ENCODE assay signal across 9 cellular contexts in the genomic region with DNA sequence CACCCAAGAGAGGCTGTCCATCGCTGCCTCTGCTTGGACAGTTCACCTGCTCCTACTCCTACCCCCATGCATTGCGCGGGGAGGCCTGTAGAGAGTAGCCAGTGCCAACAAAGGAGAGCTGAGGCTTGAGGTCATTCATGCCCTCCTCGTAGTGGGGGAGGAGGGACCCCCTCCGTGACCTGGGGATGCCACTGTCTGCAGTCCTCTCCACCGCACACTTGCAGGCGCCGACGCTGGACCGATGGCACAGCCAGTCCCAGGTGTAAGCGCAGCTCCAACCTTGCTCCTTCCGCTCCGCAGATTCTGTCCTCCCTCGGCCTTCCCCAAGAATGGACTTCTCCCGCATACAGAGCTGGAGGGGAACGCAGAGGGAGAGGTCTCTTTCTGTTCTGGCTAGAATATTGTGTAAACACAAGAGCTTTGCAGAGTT. TPM values are rescaled to one million over a fixed set of nuclear protein-coding genes. Genes with fewer than 3 reads are reported as not detected.
DNase-seq lines count a peak whose midpoint lies in the region; FAIRE-seq and TF ChIP-seq lines count a peak whose summit lies in the region.
"Had no signal": no experiment of that assay in that cellular context is flagged by ENCODE, and none has a peak within 500 bp of the region (broad histone marks: within the 10 kb centered on the region; RNA-seq: fewer than 3 reads in every experiment).

No MANE protein-coding gene starts in this region.

- H3K4me2 ChIP-seq in astrocyte (ENCODE audit: low read length): peak overlapping the region; percentile 99

- H3K27ac ChIP-seq in astrocyte (ENCODE audit: low read depth, low read length) (peak overlapping the region; percentile 89), subcutaneous abdominal adipose tissue (ENCODE audit: low read depth, low read length) (peak overlapping the region; percentile 96)

- H3K4me1 ChIP-seq in astrocyte (ENCODE audit: insufficient read depth, low read length) (peaks cover 25% of the 10 kb centered on the region), subcutaneous abdominal adipose tissue (ENCODE audit: control insufficient read depth in 5 of 5, insufficient read depth in 5 of 5, low read length in 5 of 5) (peaks cover 2 to 60% (median 44%) of the 10 kb centered on the region in 5 donors)

- no peak for FAIRE-seq in astrocyte (lab: Jason Lieb, UNC)

- peaks cover 37% of the 10 kb centered on the region for H3K27me3 Mint-ChIP-seq in T-helper 1 cell treated with Interleukin-12 subunit alpha and Interleukin-12 subunit beta and Interleukin-4 antibody, amounts not matched to agents 30 μg/mL and 1 μg/mL, for 36 hours (ENCODE audit: low read depth)
- peaks cover 3% of the 10 kb centered on the region for H3K27me3 Mint-ChIP-seq in astrocyte (ENCODE audit: low read depth, unreplicated experiment)

- peak overlapping the region; percentile 97 for H3K9ac ChIP-seq in astrocyte (ENCODE audit: low read length)
- H3K9ac ChIP-seq in subcutaneous abdominal adipose tissue (ENCODE audit: low read length in 5 of 5): peak overlapping the region in 3 of 5 donors; percentile 15 to 80 (median 33)

- H4K20me1 ChIP-seq in astrocyte (ENCODE audit: insufficient read depth, low read length): peaks cover 36% of the 10 kb centered on the region

- H3K4me1 Mint-ChIP-seq in T-helper 1 cell treated with Interleukin-12 subunit alpha and Interleukin-12 subunit beta and Interleukin-4 antibody, amounts not matched to agents 30 μg/mL and 1 μg/mL, for 36 hours (ENCODE audit: low read depth): peaks cover 19% of the 10 kb centered on the region
- H3K4me1 Mint-ChIP-seq in astrocyte (ENCODE audit: low read depth, unreplicated experiment): peaks cover 17% of the 10 kb centered on the region

- TF ChIP-seq CTCF in astrocyte (IDR thresholded peaks at IDR 0.05; ENCODE audit: insufficient read depth, low read depth, low read length): no peak

- peaks cover 14% of the 10 kb centered on the region for H3K36me3 Mint-ChIP-seq in T-helper 1 cell treated with Interleukin-12 subunit alpha and Interleukin-12 subunit beta and Interleukin-4 antibody, amounts not matched to agents 30 μg/mL and 1 μg/mL, for 36 hours (ENCODE audit: low read depth)
- H3K36me3 Mint-ChIP-seq in astrocyte (ENCODE audit: low read depth, unreplicated experiment): peaks cover 10% of the 10 kb centered on the region

- H3K36me3 ChIP-seq in astrocyte (ENCODE audit: insufficient read depth, low read length) (peaks cover 7% of the 10 kb centered on the region), subcutaneous abdominal adipose tissue (ENCODE audit: control insufficient read depth in 5 of 5, insufficient read depth in 5 of 5, low read length in 5 of 5) (peaks cover 0 to 16% (median 14%) of the 10 kb centered on the region in 5 donors)

- H3K4me3 Mint-ChIP-seq in T-helper 1 cell treated with Interleukin-12 subunit alpha and Interleukin-12 subunit beta and Interleukin-4 antibody, amounts not matched to agents 30 μg/mL and 1 μg/mL, for 36 hours: peak overlapping the region; percentile 72
- peak overlapping the region; percentile 92 for H3K4me3 Mint-ChIP-seq in astrocyte (ENCODE audit: unreplicated experiment)

- DNase-seq in T-helper 1 cell (no peak), astrocyte (ENCODE audit: low read depth) (no peak), H4 (ENCODE audit: low spot score) (no peak), cerebellar nuclear complex (lab: John Stamatoyannopoulos, UW) (no peak)
- no peak for DNase-seq in activated CD4-positive, CD25-positive, alpha-beta regulatory T cell treated with anti-CD3 and anti-CD28 coated beads, Interleukin-2, amount 50 U/mL, for 72 hours

- peaks cover 43% of the 10 kb centered on the region for H3K79me2 ChIP-seq in astrocyte (ENCODE audit: insufficient read depth, low read length)

- H3K27ac Mint-ChIP-seq in T-helper 1 cell treated with Interleukin-12 subunit alpha and Interleukin-12 subunit beta and Interleukin-4 antibody, amounts not matched to agents 30 μg/mL and 1 μg/mL, for 36 hours: peak overlapping the region; percentile 34
- peak overlapping the region; percentile 75 for H3K27ac Mint-ChIP-seq in astrocyte (ENCODE audit: unreplicated experiment)

- no peaks in the 10 kb centered on the region for H3K9me3 ChIP-seq in astrocyte (ENCODE audit: insufficient read depth, low read depth, low read length)
- H3K9me3 ChIP-seq in iPS-18c (ENCODE audit: control insufficient read depth, insufficient read depth, low read length): no peaks in the 10 kb centered on the region
- no peaks in the 10 kb centered on the region for H3K9me3 ChIP-seq in subcutaneous abdominal adipose tissue (ENCODE audit: control insufficient read depth in 5 of 5, low read length in 5 of 5)

- H3K4me3 ChIP-seq in astrocyte (ENCODE audit: insufficient read depth, low read depth, low read length): peak overlapping the region; percentile 96
- H3K4me3 ChIP-seq in iPS-18c (ENCODE audit: insufficient read depth, low read depth, low read length): peak overlapping the region; percentile 78
- H3K4me3 ChIP-seq in subcutaneous abdominal adipose tissue (ENCODE audit: low read depth in 1 of 5, low read length in 5 of 5): peak overlapping the region; percentile 59 to 92 (median 88)

- H3K9me3 Mint-ChIP-seq in T-helper 1 cell treated with Interleukin-12 subunit alpha and Interleukin-12 subunit beta and Interleukin-4 antibody, amounts not matched to agents 30 μg/mL and 1 μg/mL, for 36 hours: no peaks in the 10 kb centered on the region
- no peaks in the 10 kb centered on the region for H3K9me3 Mint-ChIP-seq in astrocyte (ENCODE audit: unreplicated experiment)

- H3K27me3 ChIP-seq in astrocyte (ENCODE audit: insufficient read depth, low read length): no peaks in the 10 kb centered on the region
- H3K27me3 ChIP-seq in subcutaneous abdominal adipose tissue (ENCODE audit: control insufficient read depth in 5 of 5, insufficient read depth in 4 of 5, low read length in 5 of 5): no peaks in the 10 kb centered on the region

- H2AFZ ChIP-seq in astrocyte (ENCODE audit: low read depth, low read length): peak overlapping the region; percentile 69

RNA-seq across cellular contexts. Expression of a gene that starts 0.7 kb away (rescaled TPM):
- total RNA-seq in astrocyte: 150 and 152 TPM in 2 replicates
- 16.6 and 24.1 TPM in 2 replicates for total RNA-seq in H4 (2014; rRNA removed; shearing (Covaris generic))

RNA-seq across cellular contexts. Expression of a gene that starts 37.3 kb away (rescaled TPM):
- 289 and 317 TPM in 2 replicates for total RNA-seq in astrocyte
- 402 and 518 TPM in 2 replicates for total RNA-seq in H4 (2014; rRNA removed; shearing (Covaris generic))

RNA-seq across cellular contexts. Expression of a gene that starts 48.1 kb away (rescaled TPM):
- total RNA-seq in astrocyte: 3.0 and 3.2 TPM in 2 replicates
- total RNA-seq in H4 (2014; rRNA removed; shearing (Covaris generic)): not detected in 2 replicates
- total RNA-seq: left colon had no signal
